Comparison of ENCODE assay signal across 12 cellular contexts in the genomic region with DNA sequence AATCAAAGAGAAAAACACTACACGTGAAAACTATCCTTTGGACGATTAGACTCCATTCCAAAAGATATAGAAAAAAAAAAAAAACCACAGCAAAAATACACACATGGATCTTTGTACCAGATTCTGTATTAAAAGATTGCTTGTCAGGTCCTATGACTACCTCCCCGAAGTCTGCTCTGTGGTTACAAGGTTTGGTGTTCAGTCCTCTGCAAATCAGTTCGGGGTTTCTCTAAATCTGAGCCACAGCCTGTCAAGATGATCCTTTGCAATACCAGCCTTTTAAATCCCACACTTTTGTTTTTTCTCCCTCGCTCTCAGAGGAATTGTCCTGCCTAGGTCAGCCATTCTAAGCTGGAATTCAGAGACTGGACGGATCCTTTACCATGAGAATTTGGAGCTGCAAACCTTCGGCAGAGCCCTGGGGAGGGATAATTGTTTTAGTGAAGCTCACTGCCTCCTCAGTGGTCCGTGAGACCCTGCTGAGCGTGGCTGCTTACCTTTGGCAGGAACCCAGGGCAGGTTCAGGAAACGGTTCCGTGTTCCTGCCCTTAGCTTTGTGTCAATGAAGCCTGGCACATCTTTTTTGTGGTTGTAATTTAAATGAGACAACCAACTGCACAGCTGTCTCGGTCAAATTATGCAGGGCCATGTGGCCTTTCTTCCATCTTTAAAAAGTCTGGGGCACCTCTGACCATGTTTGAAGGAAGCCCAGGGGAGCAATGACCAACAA. TPM values are rescaled to one million over a fixed set of nuclear protein-coding genes. Genes with fewer than 3 reads are reported as not detected.
DNase-seq lines count a peak whose midpoint lies in the region; ATAC-seq and TF ChIP-seq lines count a peak whose summit lies in the region.
"Had no signal": no experiment of that assay in that cellular context is flagged by ENCODE, and none has a peak within 500 bp of the region (broad histone marks: within the 10 kb centered on the region; RNA-seq: fewer than 3 reads in every experiment).

No MANE protein-coding gene starts in this region.

- no peak overlapping the region for H3K27ac Mint-ChIP-seq in activated CD4-positive, alpha-beta T cell treated with anti-CD3 and anti-CD28 coated beads for 36 hours
- H3K27ac Mint-ChIP-seq: activated T-helper 1 cell treated with anti-CD3 and anti-CD28 coated beads, Interleukin-12 subunit alpha, Interleukin-12 subunit beta, Interleukin-2, Interleukin-4 antibody, amounts not matched to agents 30 ng/mL and 10 ng/mL and 1 ng/mL, durations not matched to agents 14 hours and 24 hours and 36 hours had no signal

- WGBS in right lobe of liver (ENCODE audit: insufficient coverage, low coverage, low lambda C conversion rate, missing lambda C conversion rate), result 62% methylated on average over 10 of the region's 12 CpGs

- H3K27me3 Mint-ChIP-seq in activated CD4-positive, alpha-beta T cell treated with anti-CD3 and anti-CD28 coated beads for 36 hours, result peaks cover 48% of the 10 kb centered on the region

- TF ChIP-seq CTCF in GM12865 (IDR thresholded peaks at IDR 0.05; ENCODE audit: insufficient read depth, low read depth, low read length, missing control alignments) (no peak), fibroblast of mammary gland (conservative IDR thresholded peaks at IDR 0.05; ENCODE audit: control insufficient read depth, insufficient read depth, low read depth, low read length) (no peak), right lobe of liver (IDR thresholded peaks at IDR 0.05) (no peak)

- DNase-seq in GM12865 (ENCODE audit: low read depth) (peak; percentile 62), NCI-H2107 (lab: John Stamatoyannopoulos, UW) (peak; percentile 16), fibroblast of mammary gland (ENCODE audit: low read depth) (peak; percentile 85), NCI-H2171 (lab: John Stamatoyannopoulos, UW) (no peak), right lobe of liver (no peak)
- no peak for DNase-seq in activated CD4-positive, alpha-beta T cell treated with anti-CD3 and anti-CD28 coated beads for 36 hours
- DNase-seq: dermis blood vessel endothelial cell, NCI-H446 treated with DMSO at 0.1 percent for 48 hours had no signal

- CTCF ChIA-PET in activated CD4-positive, alpha-beta T cell treated with anti-CD3 and anti-CD28 coated beads for 36 hours (lab: Charles Lee), result interaction anchor here (1.2 kb wide), 1 partner anchor 10 kb away, joined by 3 read pairs; no protein-coding TSS in a partner anchor

- H3K4me3 Mint-ChIP-seq in activated CD4-positive, alpha-beta T cell treated with anti-CD3 and anti-CD28 coated beads for 36 hours, result no peak overlapping the region
- H3K4me3 Mint-ChIP-seq: activated T-helper 1 cell treated with anti-CD3 and anti-CD28 coated beads, Interleukin-12 subunit alpha, Interleukin-12 subunit beta, Interleukin-2, Interleukin-4 antibody, amounts not matched to agents 30 ng/mL and 10 ng/mL and 1 ng/mL, durations not matched to agents 14 hours and 24 hours and 36 hours had no signal

- H3K9ac ChIP-seq in skeletal muscle tissue (ENCODE audit: low read depth in 1 of 3, low read length in 3 of 3), result peak overlapping the region in 1 of 3 donors; percentile 35

- H3K4me1 ChIP-seq in skeletal muscle tissue (ENCODE audit: control insufficient read depth in 3 of 3, insufficient read depth in 3 of 3, low read length in 3 of 3) (peaks cover 17 to 26% (median 22%) of the 10 kb centered on the region in 3 donors), right lobe of liver (no peaks in the 10 kb centered on the region)

- H3K36me3 ChIP-seq in skeletal muscle tissue (ENCODE audit: control insufficient read depth in 3 of 3, insufficient read depth in 3 of 3, low read length in 3 of 3) (no peaks in the 10 kb centered on the region), right lobe of liver (no peaks in the 10 kb centered on the region)

- no peaks in the 10 kb centered on the region for H3K36me3 Mint-ChIP-seq in activated CD4-positive, alpha-beta T cell treated with anti-CD3 and anti-CD28 coated beads for 36 hours (ENCODE audit: low read depth)

- peak overlapping the region; percentile 74 for H3K4me3 ChIP-seq in GM12865 (ENCODE audit: low read depth, low read length)
- H3K4me3 ChIP-seq in fibroblast of mammary gland (ENCODE audit: control insufficient read depth, low read depth, low read length), result no peak overlapping the region
- H3K4me3 ChIP-seq in skeletal muscle tissue (ENCODE audit: low read length in 3 of 3), result peak overlapping the region in 1 of 3 donors; percentile 22
- no peak overlapping the region for H3K4me3 ChIP-seq in right lobe of liver

- H3K9me3 ChIP-seq in skeletal muscle tissue (ENCODE audit: control insufficient read depth in 3 of 3, low read length in 3 of 3) (no peaks in the 10 kb centered on the region), right lobe of liver (no peaks in the 10 kb centered on the region)

- POLR2A ChIA-PET in activated CD4-positive, alpha-beta T cell treated with anti-CD3 and anti-CD28 coated beads for 36 hours (lab: Charles Lee), result no interaction called here

- H3K27me3 ChIP-seq in skeletal muscle tissue (ENCODE audit: control insufficient read depth in 3 of 3, insufficient read depth in 3 of 3, low read length in 3 of 3) (peaks cover 0 to 6% (median 5%) of the 10 kb centered on the region in 3 donors), right lobe of liver (no peaks in the 10 kb centered on the region)

- H3K27ac ChIP-seq in skeletal muscle tissue (ENCODE audit: low read depth, low read length) (peak overlapping the region; percentile 65), right lobe of liver (no peak overlapping the region)

- peaks cover 13% of the 10 kb centered on the region for H3K4me1 Mint-ChIP-seq in activated CD4-positive, alpha-beta T cell treated with anti-CD3 and anti-CD28 coated beads for 36 hours

- no peaks in the 10 kb centered on the region for H3K9me3 Mint-ChIP-seq in activated CD4-positive, alpha-beta T cell treated with anti-CD3 and anti-CD28 coated beads for 36 hours (ENCODE audit: low read depth)
- H3K9me3 Mint-ChIP-seq: activated T-helper 1 cell treated with anti-CD3 and anti-CD28 coated beads, Interleukin-12 subunit alpha, Interleukin-12 subunit beta, Interleukin-2, Interleukin-4 antibody, amounts not matched to agents 30 ng/mL and 10 ng/mL and 1 ng/mL, durations not matched to agents 14 hours and 24 hours and 36 hours had no signal

- ATAC-seq in GM21737 (IDR thresholded peaks at IDR 0.05; ENCODE audit: unreplicated experiment) (no peak), right lobe of liver (no peak)
- no peak for ATAC-seq in activated CD4-positive, alpha-beta T cell treated with anti-CD3 and anti-CD28 coated beads for 36 hours

- intact Hi-C loops in activated CD4-positive, alpha-beta T cell treated with anti-CD3 and anti-CD28 coated beads for 36 hours (cut with DNase I, micrococcal nuclease), result no loop called here
- intact Hi-C loops in right lobe of liver (cut with DNase I), result no loop called here

- no peak for TF ChIP-seq POLR2A in right lobe of liver (IDR thresholded peaks at IDR 0.05)

RNA-seq across cellular contexts. Expression of a gene that starts 47.3 kb away (rescaled TPM):
- total RNA-seq in skeletal muscle tissue (18.8 TPM), right lobe of liver (under 1 TPM; 0.06 to 0.51 (median 0.26) TPM)
- total RNA-seq in activated CD4-positive, alpha-beta T cell treated with anti-CD3 and anti-CD28 coated beads for 36 hours, result under 1 TPM in 1 of 2 experiments, not detected in 1; 0.12 TPM
- total RNA-seq: activated T-helper 1 cell treated with anti-CD3 and anti-CD28 coated beads, Interleukin-12 subunit alpha, Interleukin-12 subunit beta, Interleukin-2, Interleukin-4 antibody, amounts not matched to agents 30 ng/mL and 10 ng/mL and 1 ng/mL, durations not matched to agents 14 hours and 24 hours and 36 hours; HT-29 had no signal

Comparison
In these comparisons a context has a peak if more than half of its experiments do, and no peak if none do; other contexts are left out.
1. DNase-seq: peak in GM12865 (single experiment), NCI-H2107 (single experiment) and fibroblast of mammary gland (single experiment); none in NCI-H2171 (single experiment), activated CD4-positive, alpha-beta T cell treated with anti-CD3 and anti-CD28 coated beads for 36 hours (single experiment) and right lobe of liver (0 of 3).
2. RNA of a gene that starts 47.3 kb away (total RNA-seq): 18.8 TPM in skeletal muscle tissue (single experiment); 0.06 to 0.51 TPM in right lobe of liver and 0.12 TPM in activated CD4-positive, alpha-beta T cell treated with anti-CD3 and anti-CD28 coated beads for 36 hours; every median in the first group is over 10 times any median in the second.